ENCODE assay signal across 5 cellular contexts in the genomic region with DNA sequence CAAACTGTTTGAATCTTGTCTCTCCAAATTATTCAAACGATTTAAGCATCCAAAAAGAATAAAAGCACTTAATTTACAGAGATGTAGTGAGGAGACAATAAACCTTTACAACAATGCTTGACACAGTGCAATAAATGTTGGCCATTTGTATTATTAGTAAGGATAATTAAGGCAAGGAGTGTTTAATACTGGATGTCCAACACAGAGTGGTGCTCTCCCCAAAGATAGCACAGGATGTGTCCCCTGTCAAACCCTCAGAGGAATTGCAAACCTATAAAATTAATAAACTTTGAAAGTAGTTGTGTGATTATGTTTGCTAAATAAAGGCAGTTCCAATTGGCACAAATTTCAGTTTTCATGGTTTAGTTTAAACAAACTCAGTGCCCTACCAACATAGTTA.
"Had no signal": no experiment of that assay in that cellular context is flagged by ENCODE, and none has a peak within 500 bp of the region (broad histone marks: within the 10 kb centered on the region; RNA-seq: fewer than 3 reads in every experiment).

No MANE protein-coding gene starts in this region.

- ATAC-seq: GM23338, K562 had no signal

- H2AFZ ChIP-seq: GM23338 had no signal

- H3K4me2 ChIP-seq: GM23338 had no signal

- DNase-seq: H9, HCEC 1CT, IMR-90 had no signal

- H3K4me3 ChIP-seq: GM23338, K562 had no signal
